ENCODE assay signal across 19 cellular contexts in genomic region chr19:6270076-6270745, GRCh38. TPM values are rescaled to one million over a fixed set of nuclear protein-coding genes. Genes with fewer than 3 reads are reported as not detected.
DNase-seq lines count a peak whose midpoint lies in the region; ATAC-seq and TF ChIP-seq lines count a peak whose summit lies in the region.
"Had no signal": no experiment of that assay in that cellular context is flagged by ENCODE, and none has a peak within 500 bp of the region (broad histone marks: within the 10 kb centered on the region; RNA-seq: fewer than 3 reads in every experiment).

No MANE protein-coding gene starts in this region.

- peaks cover 89% of the 10 kb centered on the region for H3K79me2 ChIP-seq in osteoblast (ENCODE audit: insufficient read depth, low read length)

- no peak overlapping the region for H3K4me3 Mint-ChIP-seq in activated naive CD8-positive, alpha-beta T cell treated with anti-CD3 and anti-CD28 coated beads for 36 hours
- H3K4me3 Mint-ChIP-seq in activated naive CD8-positive, alpha-beta T cell treated with anti-CD3 and anti-CD28 coated beads, Interleukin-2, amount 50 U/mL, for 24 hours = no peak overlapping the region
- H3K4me3 Mint-ChIP-seq: activated naive CD4-positive, alpha-beta T cell treated with anti-CD3 and anti-CD28 coated beads for 36 hours; CD4-positive, alpha-beta T cell had no signal

- H3K4me3 ChIP-seq in fibroblast of pulmonary artery (replicated peaks; ENCODE audit: low read depth, low read length) (peak overlapping the region; percentile 27), osteoblast (ENCODE audit: insufficient read depth, low read length) (no peak overlapping the region), ascending aorta (no peak overlapping the region)

- peaks cover 57% of the 10 kb centered on the region for H3K4me1 ChIP-seq in osteoblast (ENCODE audit: insufficient read depth, low read length)
- H3K4me1 ChIP-seq in ascending aorta = peaks cover 13 to 36% of the 10 kb centered on the region in 2 donors

- H3K27me3 ChIP-seq in osteoblast (ENCODE audit: insufficient read depth, low read length) = no peaks in the 10 kb centered on the region
- H3K27me3 ChIP-seq in ascending aorta = no peaks in the 10 kb centered on the region

- H3K4me2 ChIP-seq in osteoblast (ENCODE audit: insufficient read depth, low read length) = no peak overlapping the region

- DNase-seq in activated naive CD8-positive, alpha-beta T cell treated with anti-CD3 and anti-CD28 coated beads for 36 hours = no peak
- no peak for DNase-seq in activated naive CD8-positive, alpha-beta T cell treated with anti-CD3 and anti-CD28 coated beads, Interleukin-2, amount 50 U/mL, for 24 hours
- no peak for DNase-seq in fibroblast of pulmonary artery (ENCODE audit: low read depth)
- DNase-seq in osteoblast (ENCODE audit: insufficient read length, low spot score, missing footprints) = peak; percentile 52
- no peak for DNase-seq in NCI-H1092 treated with DMSO at 0.1 percent for 48 hours (lab: John Stamatoyannopoulos, UW)
- DNase-seq in ascending aorta (ENCODE audit: low spot score in 2 of 2) = no peak
- no peak for DNase-seq in NCI-H1048 (lab: John Stamatoyannopoulos, UW)
- no peak for DNase-seq in T-helper 9 cell
- DNase-seq: activated CD4-positive, alpha-beta T cell treated with anti-CD3 and anti-CD28 coated beads for 4 hours; activated naive CD4-positive, alpha-beta T cell treated with anti-CD3 and anti-CD28 coated beads for 36 hours; CD4-positive, alpha-beta T cell; DMS79; hypothalamus; Karpas-422; NCI-H1417; NCI-H2171 treated with DMSO at 0.1 percent for 48 hours; NCI-H82 had no signal

- H3K36me3 ChIP-seq in osteoblast (ENCODE audit: insufficient read depth, low read length) (peaks cover 39% of the 10 kb centered on the region), ascending aorta (peaks cover 21 to 39% of the 10 kb centered on the region in 2 donors)

- H3K27ac Mint-ChIP-seq in activated naive CD8-positive, alpha-beta T cell treated with anti-CD3 and anti-CD28 coated beads for 36 hours = peak overlapping the region; percentile 11
- no peak overlapping the region for H3K27ac Mint-ChIP-seq in activated naive CD8-positive, alpha-beta T cell treated with anti-CD3 and anti-CD28 coated beads, Interleukin-2, amount 50 U/mL, for 24 hours
- H3K27ac Mint-ChIP-seq: activated naive CD4-positive, alpha-beta T cell treated with anti-CD3 and anti-CD28 coated beads for 36 hours; CD4-positive, alpha-beta T cell had no signal

- no peak overlapping the region for H2AFZ ChIP-seq in osteoblast (ENCODE audit: low read length)

- intact Hi-C loops in ascending aorta (cut with DNase I) = loop anchor here (5.0 kb wide), 3 partner anchors 73 to 467 kb away; partner anchors contain the start of genes GPR108 and TRIP10

- H3K9me3 Mint-ChIP-seq in activated naive CD8-positive, alpha-beta T cell treated with anti-CD3 and anti-CD28 coated beads for 36 hours = no peaks in the 10 kb centered on the region
- no peaks in the 10 kb centered on the region for H3K9me3 Mint-ChIP-seq in activated naive CD8-positive, alpha-beta T cell treated with anti-CD3 and anti-CD28 coated beads, Interleukin-2, amount 50 U/mL, for 24 hours
- H3K9me3 Mint-ChIP-seq: activated naive CD4-positive, alpha-beta T cell treated with anti-CD3 and anti-CD28 coated beads for 36 hours; CD4-positive, alpha-beta T cell had no signal

- H3K4me1 Mint-ChIP-seq in activated naive CD8-positive, alpha-beta T cell treated with anti-CD3 and anti-CD28 coated beads for 36 hours = peaks cover 22% of the 10 kb centered on the region
- H3K4me1 Mint-ChIP-seq in activated naive CD8-positive, alpha-beta T cell treated with anti-CD3 and anti-CD28 coated beads, Interleukin-2, amount 50 U/mL, for 24 hours = peaks cover 23% of the 10 kb centered on the region

- H4K20me1 ChIP-seq in osteoblast (ENCODE audit: insufficient read depth, low read length) = no peaks in the 10 kb centered on the region

- TF ChIP-seq CTCF in fibroblast of pulmonary artery (IDR thresholded peaks at IDR 0.05; ENCODE audit: low read length, missing control alignments) (no peak), osteoblast (IDR thresholded peaks at IDR 0.05; ENCODE audit: extremely low read depth, low read depth, low read length) (no peak), ascending aorta (IDR thresholded peaks at IDR 0.05) (no peak)

- H3K9me3 ChIP-seq in osteoblast (ENCODE audit: low read depth, low read length) = no peaks in the 10 kb centered on the region
- H3K9me3 ChIP-seq in ascending aorta = no peaks in the 10 kb centered on the region
- H3K9me3 ChIP-seq: thoracic aorta had no signal

- H3K36me3 Mint-ChIP-seq in activated naive CD8-positive, alpha-beta T cell treated with anti-CD3 and anti-CD28 coated beads for 36 hours = peaks cover 2% of the 10 kb centered on the region
- H3K36me3 Mint-ChIP-seq in activated naive CD8-positive, alpha-beta T cell treated with anti-CD3 and anti-CD28 coated beads, Interleukin-2, amount 50 U/mL, for 24 hours (ENCODE audit: low read depth) = peaks cover 15% of the 10 kb centered on the region

- no peak for ATAC-seq in activated naive CD8-positive, alpha-beta T cell treated with anti-CD3 and anti-CD28 coated beads, Interleukin-2, amount 50 U/mL, for 24 hours
- ATAC-seq: Panc1 had no signal

- no peaks in the 10 kb centered on the region for H3K27me3 Mint-ChIP-seq in activated naive CD8-positive, alpha-beta T cell treated with anti-CD3 and anti-CD28 coated beads for 36 hours
- no peaks in the 10 kb centered on the region for H3K27me3 Mint-ChIP-seq in activated naive CD8-positive, alpha-beta T cell treated with anti-CD3 and anti-CD28 coated beads, Interleukin-2, amount 50 U/mL, for 24 hours
- H3K27me3 Mint-ChIP-seq: CD4-positive, alpha-beta T cell had no signal

- H3K27ac ChIP-seq in osteoblast (ENCODE audit: low read depth, low read length) (peak overlapping the region; percentile 96), ascending aorta (no peak overlapping the region)

RNA-seq across cellular contexts. Expression of gene MLLT1, which starts 9.6 kb away (rescaled TPM):
- 10 to 100 TPM; 55.2 to 56.8 TPM for total RNA-seq in activated naive CD8-positive, alpha-beta T cell treated with anti-CD3 and anti-CD28 coated beads for 36 hours
- total RNA-seq in osteoblast (14.7 and 15.9 TPM in 2 replicates), ascending aorta (34.5 TPM)
